In genomic region chr13:47639716-47640447, GRCh38 we compare ENCODE assay signal across 19 cellular contexts.
DNase-seq lines count a peak whose midpoint lies in the region; ATAC-seq and TF ChIP-seq lines count a peak whose summit lies in the region.
"Had no signal": no experiment of that assay in that cellular context is flagged by ENCODE, and none has a peak within 500 bp of the region (broad histone marks: within the 10 kb centered on the region; RNA-seq: fewer than 3 reads in every experiment).

No MANE protein-coding gene starts in this region.

- H3K36me3 ChIP-seq in BE2C, result no peaks in the 10 kb centered on the region
- H3K36me3 ChIP-seq: Peyer's patch had no signal

- no peaks in the 10 kb centered on the region; the same call in 1 of the 2 replicates for H3K27me3 ChIP-seq in BE2C
- H3K27me3 ChIP-seq: Peyer's patch had no signal

- no peaks in the 10 kb centered on the region for H3K9me3 ChIP-seq in BE2C
- H3K9me3 ChIP-seq: Peyer's patch had no signal

- no peaks in the 10 kb centered on the region for H3K4me1 ChIP-seq in BE2C
- H3K4me1 ChIP-seq: Peyer's patch had no signal

- peak; percentile 78 for ATAC-seq in left lobe of liver
- ATAC-seq: GM12878, Right ventricle myocardium inferior had no signal

- no peak for TF ChIP-seq CTCF in BE2C (IDR thresholded peaks at IDR 0.05; ENCODE audit: low read depth, low read length)

- no peak overlapping the region for H3K4me3 ChIP-seq in BE2C (ENCODE audit: low read depth, low read length)
- H3K4me3 ChIP-seq: GM12878, Peyer's patch had no signal

- DNase-seq in EL, result peak; percentile 9
- DNase-seq in LHCN-M2 (ENCODE audit: low read depth), result peak; percentile 30
- DNase-seq in amniotic epithelial cell (ENCODE audit: low read depth), result peak; percentile 24
- no peak for DNase-seq in left lobe of liver (ENCODE audit: low spot score)
- no peak for DNase-seq in anterior cingulate cortex (lab: John Stamatoyannopoulos, UW)
- DNase-seq in BE2C, result no peak
- no peak for DNase-seq in pons (ENCODE audit: low spot score)
- DNase-seq: CD4-positive, alpha-beta memory T cell; DMS79 treated with DMSO at 0.1 percent for 48 hours; GDM1; HFFc6; NCI-H1417 treated with DMSO at 0.1 percent for 48 hours; NCI-H2029; NCI-H2171; NCI-H446; NCI-H748 treated with DMSO at 0.1 percent for 48 hours; Peyer's patch had no signal

Comparison
In these comparisons a context has a peak if more than half of its experiments do, and no peak if none do; other contexts are left out.
1. DNase-seq: peak in EL (single experiment), LHCN-M2 (single experiment) and amniotic epithelial cell (single experiment); none in left lobe of liver (single experiment), anterior cingulate cortex (0 of 58), BE2C (single experiment) and pons (single experiment).